ENCODE assay signal across 23 cellular contexts in the genomic region with DNA sequence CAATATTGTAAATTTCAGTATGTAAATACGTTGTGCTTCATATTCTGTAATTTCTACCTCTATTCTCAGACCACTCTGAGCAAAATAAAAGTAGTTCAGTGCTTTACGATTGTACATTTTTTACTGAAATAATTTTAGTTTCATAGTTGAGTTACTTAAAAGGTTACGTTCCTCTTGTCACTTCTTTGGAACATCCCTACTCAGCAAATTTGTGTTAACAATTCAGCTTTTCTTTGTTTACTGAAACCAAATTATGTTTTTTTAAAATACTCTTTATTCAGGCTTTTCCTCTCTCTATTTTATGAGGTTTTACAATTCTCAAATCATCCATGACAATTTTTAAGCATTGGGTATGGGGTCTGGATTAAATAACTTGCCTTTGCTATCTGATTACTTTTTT. TPM values are rescaled to one million over a fixed set of nuclear protein-coding genes. Genes with fewer than 3 reads are reported as not detected.
A peak's percentile ranks its signal among the peaks of the same experiment; 100 is the strongest.
DNase-seq lines count a peak whose midpoint lies in the region; ATAC-seq, FAIRE-seq and TF ChIP-seq lines count a peak whose summit lies in the region.
"Had no signal": no experiment of that assay in that cellular context is flagged by ENCODE, and none has a peak within 500 bp of the region (broad histone marks: within the 10 kb centered on the region; RNA-seq: fewer than 3 reads in every experiment).

No MANE protein-coding gene starts in this region.

- H3K79me2 ChIP-seq in HepG2 (ENCODE audit: insufficient read depth, low read length) (no peaks in the 10 kb centered on the region), neural progenitor cell (ENCODE audit: low read depth) (peaks cover 78% of the 10 kb centered on the region)

- H2AK9ac ChIP-seq in IMR-90 (replicated peaks; ENCODE audit: low read depth, low read length, poor library complexity), result no peak overlapping the region

- intact Hi-C loops in HepG2 (cut with micrococcal nuclease; ENCODE audit: unreplicated experiment) (no loop called here), right lobe of liver (cut with DNase I) (no loop called here), IMR-90 (cut with micrococcal nuclease) (no loop called here), prostate gland (cut with DNase I) (no loop called here)

- H3K23ac ChIP-seq in IMR-90 (ENCODE audit: low read depth, low read length), result no peak overlapping the region

- H3K9ac ChIP-seq in HepG2 (ENCODE audit: insufficient read depth, low read depth, low read length) (no peak overlapping the region), IMR-90 (ENCODE audit: low read depth, low read length) (no peak overlapping the region), SK-N-MC (ENCODE audit: insufficient read length) (no peak overlapping the region), neural progenitor cell (no peak overlapping the region)
- H3K9ac ChIP-seq: BLaER1 had no signal

- H4K5ac ChIP-seq in IMR-90 (ENCODE audit: low read depth, low read length), result no peak overlapping the region

- no TSS peak for BruUV-seq in HepG2 (replicated peaks; lab: Mats Ljungman, UMichigan)
- BruUV-seq in IMR-90 (replicated peaks; lab: Mats Ljungman, UMichigan), result no TSS peak

- H3K27me3 ChIP-seq in HepG2 (ENCODE audit: control insufficient read depth in 1 of 2, insufficient read depth in 2 of 2, low read length in 2 of 2) (no peaks in the 10 kb centered on the region), right lobe of liver (no peaks in the 10 kb centered on the region), IMR-90 (ENCODE audit: control insufficient read depth, insufficient read depth, low read length) (no peaks in the 10 kb centered on the region), neural progenitor cell (no peaks in the 10 kb centered on the region), prostate gland (replicated peaks; ENCODE audit: insufficient read depth) (no peaks in the 10 kb centered on the region)
- H3K27me3 ChIP-seq: BE2C, BLaER1 had no signal

- FAIRE-seq in HepG2 (lab: Jason Lieb, UNC), result no peak
- FAIRE-seq: G401.6, GM12891, GM19239 had no signal

- peaks cover 5% of the 10 kb centered on the region; the same call in 1 of the 2 replicates for H3K9me1 ChIP-seq in IMR-90 (ENCODE audit: insufficient read depth, low read length)

- CTCF ChIA-PET in HepG2 (lab: Yijun Ruan, JAX; ENCODE audit: low intra/inter-chr PET ratio, low total read pairs), result no interaction called here
- CTCF ChIA-PET in IMR-90 (lab: Yijun Ruan, JAX), result interaction anchor here (0.7 to 1.2 kb wide), 3 partner anchors 11 to 925 kb away, joined by 3 to 4 read pairs (median 3); no protein-coding TSS in a partner anchor

- no peak overlapping the region for H3K14ac ChIP-seq in IMR-90 (replicated peaks; ENCODE audit: low read depth, low read length)

- DNase-seq in HepG2 (ENCODE audit: low spot score), result no peak
- no peak for DNase-seq in right lobe of liver
- no peak for DNase-seq in IMR-90
- DNase-seq in SK-N-MC (ENCODE audit: low read depth, low spot score), result no peak
- DNase-seq in neural progenitor cell (ENCODE audit: low spot score), result no peak
- DNase-seq in prostate gland (ENCODE audit: low spot score), result no peak
- DNase-seq in stimulated activated naive B cell treated with anti-CD40 and anti-IgM and Interleukin-4, amounts not matched to agents 10 μg/mL and 1 μg/mL and 100 μg/mL, for 72 hours, result no peak
- DNase-seq: ACHN; BE2C; C1 segment of cervical spinal cord; CD4-positive, alpha-beta memory T cell; CD4-positive, CD25-positive, alpha-beta regulatory T cell; CD8-positive, alpha-beta memory T cell; COR-L47; DMS79 treated with DMSO at 0.1 percent for 48 hours; GF-D8 had no signal

- no peak overlapping the region for H2BK120ac ChIP-seq in IMR-90 (ENCODE audit: low read depth, low read length)

- no peaks in the 10 kb centered on the region for H3K4me1 ChIP-seq in HepG2 (ENCODE audit: insufficient read depth, low read length)
- H3K4me1 ChIP-seq in right lobe of liver, result no peaks in the 10 kb centered on the region
- H3K4me1 ChIP-seq in IMR-90 (ENCODE audit: control insufficient read depth, insufficient read depth, low read length), result peaks cover 4% of the 10 kb centered on the region
- no peaks in the 10 kb centered on the region for H3K4me1 ChIP-seq in neural progenitor cell
- H3K4me1 ChIP-seq in prostate gland (replicated peaks), result no peaks in the 10 kb centered on the region
- H3K4me1 ChIP-seq: BE2C, BLaER1 had no signal

- TF ChIP-seq POLR2A in HepG2 (IDR thresholded peaks at IDR 0.05; ENCODE audit: insufficient read depth in 1 of 2, low read depth in 2 of 2, low read length in 2 of 2) (no peak), right lobe of liver (IDR thresholded peaks at IDR 0.05) (no peak), IMR-90 (IDR thresholded peaks at IDR 0.05; ENCODE audit: low read depth, low read length) (no peak), prostate gland (IDR thresholded peaks at IDR 0.05) (no peak)

- no peak overlapping the region for H3K18ac ChIP-seq in IMR-90 (ENCODE audit: low read depth, low read length)

- H2AFZ ChIP-seq in HepG2 (ENCODE audit: low read length) (no peak overlapping the region), IMR-90 (replicated peaks; ENCODE audit: low read length, poor library complexity) (no peak overlapping the region), neural progenitor cell (replicated peaks) (no peak overlapping the region)

- no peak overlapping the region for H3K4me3 Mint-ChIP-seq in neural progenitor cell
- no peak overlapping the region for H3K4me3 Mint-ChIP-seq in stimulated activated naive B cell treated with anti-CD40 and anti-IgM and Interleukin-4, amounts not matched to agents 10 μg/mL and 1 μg/mL and 100 μg/mL, for 72 hours
- H3K4me3 Mint-ChIP-seq: CD14-positive monocyte; CD4-positive, alpha-beta memory T cell; CD4-positive, CD25-positive, alpha-beta regulatory T cell; CD8-positive, alpha-beta memory T cell had no signal

- no peak overlapping the region for H3K4me2 ChIP-seq in HepG2 (ENCODE audit: low read depth, low read length)
- H3K4me2 ChIP-seq in IMR-90 (ENCODE audit: low read depth, low read length), result no peak overlapping the region
- no peak overlapping the region for H3K4me2 ChIP-seq in neural progenitor cell
- H3K4me2 ChIP-seq: BLaER1 had no signal

- dilution Hi-C loops in IMR-90 (cut with HindIII; ENCODE audit: low sequenced_read_pairs, unreplicated experiment), result no loop called here

- H3K27ac Mint-ChIP-seq in neural progenitor cell, result no peak overlapping the region
- no peak overlapping the region for H3K27ac Mint-ChIP-seq in stimulated activated naive B cell treated with anti-CD40 and anti-IgM and Interleukin-4, amounts not matched to agents 10 μg/mL and 1 μg/mL and 100 μg/mL, for 72 hours
- H3K27ac Mint-ChIP-seq: CD4-positive, alpha-beta memory T cell; CD4-positive, CD25-positive, alpha-beta regulatory T cell; CD8-positive, alpha-beta memory T cell had no signal

- peaks cover 61% of the 10 kb centered on the region for H3F3A ChIP-seq in neural progenitor cell (ENCODE audit: low read depth)

- no peak overlapping the region for H3K4ac ChIP-seq in IMR-90 (ENCODE audit: low read depth, low read length)

- H3K56ac ChIP-seq in IMR-90 (ENCODE audit: extremely low read depth, insufficient read depth, low read length), result no peak overlapping the region

- no peak overlapping the region for H3K27ac ChIP-seq in HepG2 (ENCODE audit: extremely low read length, insufficient read depth, low read length)
- H3K27ac ChIP-seq in right lobe of liver, result no peak overlapping the region
- H3K27ac ChIP-seq in IMR-90 (ENCODE audit: insufficient read depth, low read length), result no peak overlapping the region
- H3K27ac ChIP-seq in SK-N-MC, result peak overlapping the region; percentile 43
- H3K27ac ChIP-seq in neural progenitor cell, result peak overlapping the region; percentile 2
- H3K27ac ChIP-seq in prostate gland, result no peak overlapping the region
- H3K27ac ChIP-seq: 22Rv1, BLaER1 had no signal

- H3K79me1 ChIP-seq in IMR-90 (ENCODE audit: low read depth in 1 of 2, low read length in 2 of 2), result peaks cover 11 to 25% of the 10 kb centered on the region in 2 experiments; a peak in 3 of 4 replicates

- no peak overlapping the region for H4K91ac ChIP-seq in IMR-90 (ENCODE audit: insufficient read depth, low read depth, low read length)

- no peak overlapping the region for H4K8ac ChIP-seq in IMR-90 (ENCODE audit: low read depth in 2 of 2, low read length in 2 of 2)

- H3K36me3 ChIP-seq in HepG2 (replicated peaks in 1 of 2; ENCODE audit: control insufficient read depth in 1 of 2, insufficient read depth in 2 of 2, low read length in 2 of 2) (peaks cover 4 to 61% of the 10 kb centered on the region in 2 experiments), right lobe of liver (peaks cover 0 to 30% (median 18%) of the 10 kb centered on the region in 4 donors), IMR-90 (ENCODE audit: control insufficient read depth, insufficient read depth, low read length) (peaks cover 19% of the 10 kb centered on the region), SK-N-MC (ENCODE audit: insufficient read depth, low read length) (peaks cover 97% of the 10 kb centered on the region), neural progenitor cell (peaks cover 75% of the 10 kb centered on the region), prostate gland (no peaks in the 10 kb centered on the region)

- H2BK20ac ChIP-seq in IMR-90 (ENCODE audit: low read depth, low read length), result no peak overlapping the region

- TF ChIP-seq RAD21 in HepG2 (CRISPR knock-in tag; IDR thresholded peaks at IDR 0.05) (no peak), IMR-90 (IDR thresholded peaks at IDR 0.05; ENCODE audit: low read length) (no peak)

- no peak for TF ChIP-seq EP300 in HepG2 (IDR thresholded peaks at IDR 0.05; ENCODE audit: low read depth in 2 of 2, low read length in 2 of 2)
- TF ChIP-seq EP300 in HepG2 (CRISPR knock-in tag; IDR thresholded peaks at IDR 0.05; ENCODE audit: borderline replicate concordance), result no peak

- no peak overlapping the region for H3K4me3 ChIP-seq in HepG2 (replicated peaks in 1 of 3; ENCODE audit: insufficient read depth in 1 of 3, low read depth in 2 of 3, low read length in 3 of 3)
- H3K4me3 ChIP-seq in right lobe of liver, result no peak overlapping the region
- H3K4me3 ChIP-seq in IMR-90 (ENCODE audit: insufficient read depth, low read depth, low read length), result no peak overlapping the region
- no peak overlapping the region for H3K4me3 ChIP-seq in SK-N-MC
- no peak overlapping the region for H3K4me3 ChIP-seq in neural progenitor cell
- no peak overlapping the region for H3K4me3 ChIP-seq in prostate gland
- H3K4me3 ChIP-seq: BLaER1 had no signal

- no peak overlapping the region for H2BK15ac ChIP-seq in IMR-90 (ENCODE audit: low read depth, low read length)

- POLR2A ChIA-PET in HepG2 (lab: Yijun Ruan, JAX) (interaction anchor here (1.1 kb wide), 1 partner anchor 320 kb away, joined by 3 read pairs; a partner anchor contains a TSS), IMR-90 (lab: Charles Lee; ENCODE audit: unreplicated experiment) (interaction anchor here (0.6 kb wide), 1 partner anchor 10 kb away, joined by 4 read pairs; no protein-coding TSS in a partner anchor)

- ATAC-seq in HepG2, result no peak
- ATAC-seq in right lobe of liver, result no peak
- no peak for ATAC-seq in IMR-90 (ENCODE audit: low read depth)
- no peak for ATAC-seq in stimulated activated naive B cell treated with anti-CD40 and anti-IgM and Interleukin-4, amounts not matched to agents 10 μg/mL and 1 μg/mL and 100 μg/mL, for 72 hours (replicated peaks)
- ATAC-seq in GM21786 (IDR thresholded peaks at IDR 0.05; ENCODE audit: unreplicated experiment), result no peak

- in situ Hi-C loops in HepG2 (cut with HindIII; ENCODE audit: extremely low pct_ligation_motif_present, low pct_unique_long_range_greater_than_20kb) (no loop called here), IMR-90 (cut with MboI; ENCODE audit: low sequenced_read_pairs) (no loop called here)

- H3K9me3 ChIP-seq in HepG2 (ENCODE audit: low read length) (no peaks in the 10 kb centered on the region), right lobe of liver (no peaks in the 10 kb centered on the region), IMR-90 (ENCODE audit: control insufficient read depth, insufficient read depth, low read length) (no peaks in the 10 kb centered on the region), SK-N-MC (ENCODE audit: low read depth, low read length) (no peaks in the 10 kb centered on the region), neural progenitor cell (ENCODE audit: low read depth) (no peaks in the 10 kb centered on the region), prostate gland (no peaks in the 10 kb centered on the region)
- H3K9me3 ChIP-seq: BE2C, BLaER1 had no signal

- H3K4me1 Mint-ChIP-seq in neural progenitor cell, result no peaks in the 10 kb centered on the region
- H3K4me1 Mint-ChIP-seq in stimulated activated naive B cell treated with anti-CD40 and anti-IgM and Interleukin-4, amounts not matched to agents 10 μg/mL and 1 μg/mL and 100 μg/mL, for 72 hours, result peaks cover 0 to 1% of the 10 kb centered on the region in 2 donors
- H3K4me1 Mint-ChIP-seq: CD14-positive monocyte had no signal

- no peaks in the 10 kb centered on the region for H3K27me3 Mint-ChIP-seq in neural progenitor cell (ENCODE audit: insufficient read depth, low read depth)
- no peaks in the 10 kb centered on the region for H3K27me3 Mint-ChIP-seq in stimulated activated naive B cell treated with anti-CD40 and anti-IgM and Interleukin-4, amounts not matched to agents 10 μg/mL and 1 μg/mL and 100 μg/mL, for 72 hours
- H3K27me3 Mint-ChIP-seq: CD4-positive, alpha-beta memory T cell; CD4-positive, CD25-positive, alpha-beta regulatory T cell; CD8-positive, alpha-beta memory T cell had no signal

- 98% methylated on average over 3 of the region's 3 CpGs for WGBS in HepG2 (ENCODE audit: low lambda C conversion rate)
- 82% methylated on average over 3 of the region's 3 CpGs for WGBS in right lobe of liver (ENCODE audit: insufficient coverage, low coverage, low lambda C conversion rate, missing lambda C conversion rate)
- no CpG with 5 or more reads among the region's 3 CpGs for WGBS in IMR-90 (ENCODE audit: extremely low coverage in 2 of 2, insufficient read length in 1 of 2), 2 experiments
- WGBS in prostate gland, result 92% methylated on average over 3 of the region's 3 CpGs

- H2BK5ac ChIP-seq in IMR-90 (ENCODE audit: low read depth, low read length, poor library complexity, severe bottlenecking), result no peak overlapping the region

- H2AK5ac ChIP-seq in IMR-90 (ENCODE audit: low read depth, low read length), result no peak overlapping the region

- H3K9me3 Mint-ChIP-seq in neural progenitor cell, result no peaks in the 10 kb centered on the region
- H3K9me3 Mint-ChIP-seq in stimulated activated naive B cell treated with anti-CD40 and anti-IgM and Interleukin-4, amounts not matched to agents 10 μg/mL and 1 μg/mL and 100 μg/mL, for 72 hours, result no peaks in the 10 kb centered on the region
- H3K9me3 Mint-ChIP-seq: CD14-positive monocyte; CD4-positive, alpha-beta memory T cell; CD4-positive, CD25-positive, alpha-beta regulatory T cell; CD8-positive, alpha-beta memory T cell had no signal

- H3K36me3 Mint-ChIP-seq in neural progenitor cell, result peaks cover 37% of the 10 kb centered on the region
- H3K36me3 Mint-ChIP-seq in stimulated activated naive B cell treated with anti-CD40 and anti-IgM and Interleukin-4, amounts not matched to agents 10 μg/mL and 1 μg/mL and 100 μg/mL, for 72 hours, result peaks cover 31 to 41% of the 10 kb centered on the region in 2 donors

- H4K20me1 ChIP-seq in HepG2 (ENCODE audit: insufficient read depth, low read length), result no peaks in the 10 kb centered on the region
- H4K20me1 ChIP-seq in IMR-90 (ENCODE audit: insufficient read depth, low read length), result peaks cover 9% of the 10 kb centered on the region; the same call in 1 of the 2 replicates
- peaks cover 54% of the 10 kb centered on the region for H4K20me1 ChIP-seq in neural progenitor cell (ENCODE audit: low read depth)

- TF ChIP-seq CTCF in HepG2 (CRISPR knock-in tag; IDR thresholded peaks at IDR 0.05) (no peak), right lobe of liver (IDR thresholded peaks at IDR 0.05) (no peak), IMR-90 (conservative IDR thresholded peaks at IDR 0.05; ENCODE audit: low read depth, low read length) (no peak), neural progenitor cell (IDR thresholded peaks at IDR 0.05) (no peak), prostate gland (IDR thresholded peaks at IDR 0.05) (no peak)

RNA-seq across cellular contexts. Expression of a gene that starts 25.8 kb away (rescaled TPM):
- total RNA-seq in HepG2 (2016; rRNA removed; fragmentation: Illumina TruSeq; extraction: Trizol) (61.1 and 71.0 TPM in 2 replicates), right lobe of liver (10 to 100 TPM; 11.6 to 25.2 (median 15.9) TPM), IMR-90 (2012; rRNA removed) (9.1 and 13.9 TPM in 2 replicates), neural progenitor cell (ENCODE audit: low replicate concordance) (114 and 155 TPM in 2 replicates), prostate gland (100 to 1,000 TPM in 1 of 2 donors, 10 to 100 TPM in 1; 22.5 to 484 TPM)
- 154 and 171 TPM in 2 replicates for total RNA-seq in HepG2 (2016; cell fraction: cytosol; rRNA removed; fragmentation: Illumina TruSeq; extraction: Trizol; ENCODE audit: low read depth)
- 57.9 and 73.0 TPM in 2 replicates for total RNA-seq in HepG2 (2016; cell fraction: insoluble cytoplasmic fraction; rRNA removed; fragmentation: Illumina TruSeq; extraction: Trizol)
- total RNA-seq in HepG2 (2016; cell fraction: membrane; rRNA removed; fragmentation: Illumina TruSeq; extraction: Trizol), result 136 and 154 TPM in 2 replicates
- 63.9 and 71.3 TPM in 2 replicates for total RNA-seq in HepG2 (2016; cell fraction: nucleus; rRNA removed; fragmentation: Illumina TruSeq; extraction: Trizol)
- polyA plus RNA-seq in HepG2 (2011; rRNA removed) (41.1 and 41.8 TPM in 2 replicates), IMR-90 (2012; rRNA removed) (39.3 and 40.7 TPM in 2 replicates)
- polyA plus RNA-seq in HepG2 (2011; cell fraction: cytosol; rRNA removed), result 23.1 and 26.5 TPM in 2 replicates
- polyA plus RNA-seq in HepG2 (2011; cell fraction: nucleus; rRNA removed), result 51.8 and 56.3 TPM in 2 replicates
- polyA plus RNA-seq in HepG2 (2012), result 57.5 and 72.3 TPM in 2 replicates
- polyA plus RNA-seq in HepG2 (2016; cell fraction: cytosol; fragmentation: Illumina TruSeq; extraction: Trizol; ENCODE audit: low read depth), result 9.6 and 10.5 TPM in 2 replicates
- polyA plus RNA-seq in HepG2 (2016; cell fraction: insoluble cytoplasmic fraction; fragmentation: Illumina TruSeq; extraction: Trizol; ENCODE audit: low read depth), result 73.7 and 82.7 TPM in 2 replicates
- 13.8 and 15.2 TPM in 2 replicates for polyA plus RNA-seq in HepG2 (2016; cell fraction: membrane; fragmentation: Illumina TruSeq; extraction: Trizol; ENCODE audit: low read depth)
- polyA plus RNA-seq in HepG2 (2016; cell fraction: nucleus; fragmentation: Illumina TruSeq; extraction: Trizol; ENCODE audit: insufficient read depth, low read depth), result 82.1 and 88.7 TPM in 2 replicates
- 89.9 and 157 TPM in 2 replicates for polyA minus RNA-seq in HepG2 (2011; rRNA and poly(A)+ RNA removed; ENCODE audit: low replicate concordance)
- polyA minus RNA-seq in HepG2 (2011; cell fraction: cytosol; rRNA and poly(A)+ RNA removed), result 30.1 and 34.8 TPM in 2 replicates
- polyA minus RNA-seq in HepG2 (2011; cell fraction: nucleus; rRNA and poly(A)+ RNA removed), result 117 and 119 TPM in 2 replicates
- polyA plus RNA-seq in IMR-90 (2012; cell fraction: cytosol; rRNA removed), result 6.3 and 19.2 TPM in 2 replicates
- 33.6 and 40.9 TPM in 2 replicates for polyA plus RNA-seq in IMR-90 (2012; cell fraction: nucleus; rRNA removed; ENCODE audit: low replicate concordance)

Comparison
In these comparisons a context has a peak if more than half of its experiments do, and no peak if none do; other contexts are left out.
1. H3K27ac ChIP-seq: peak in SK-N-MC (single experiment) and neural progenitor cell (single experiment); none in HepG2 (single experiment), right lobe of liver (0 of 3), IMR-90 (single experiment) and prostate gland (0 of 2).